Comparison of ENCODE assay signal across 1 cellular context in the genomic region with DNA sequence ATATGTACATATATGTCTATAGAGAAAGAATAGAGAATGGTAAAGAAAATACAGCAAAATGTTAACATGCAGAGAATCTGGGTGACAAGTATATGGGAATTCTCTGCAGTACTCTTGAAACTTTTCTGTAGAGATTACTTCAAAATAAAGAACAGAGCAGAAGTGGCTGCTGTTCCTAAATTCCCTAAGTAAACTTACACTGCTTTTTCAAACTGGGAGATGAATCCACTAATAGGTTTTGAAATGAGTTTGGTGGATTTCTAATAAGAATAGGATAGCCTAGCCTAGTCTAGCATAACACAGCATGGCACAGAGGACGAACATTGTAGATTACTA.
TF ChIP-seq lines count a peak whose summit lies in the region.

No MANE protein-coding gene starts in this region.

TF ChIP-seq in GM12891, 5 proteins besides CTCF, POLR2A, EP300 and RAD21:
- no peak for TF ChIP-seq POLR2AphosphoS5 (IDR thresholded peaks at IDR 0.05; ENCODE audit: low read depth, low read length)
- TF ChIP-seq TAF1 (IDR thresholded peaks at IDR 0.05; ENCODE audit: low read depth, low read length), result no peak
- no peak for TF ChIP-seq POU2F2 (IDR thresholded peaks at IDR 0.05; ENCODE audit: low read depth, low read length)
- TF ChIP-seq SPI1 (IDR thresholded peaks at IDR 0.05; ENCODE audit: low read depth, low read length), result no peak
- TF ChIP-seq PAX5 (IDR thresholded peaks at IDR 0.05; ENCODE audit: insufficient read depth, low read length, severe bottlenecking), result no peak
